In the genomic region with DNA sequence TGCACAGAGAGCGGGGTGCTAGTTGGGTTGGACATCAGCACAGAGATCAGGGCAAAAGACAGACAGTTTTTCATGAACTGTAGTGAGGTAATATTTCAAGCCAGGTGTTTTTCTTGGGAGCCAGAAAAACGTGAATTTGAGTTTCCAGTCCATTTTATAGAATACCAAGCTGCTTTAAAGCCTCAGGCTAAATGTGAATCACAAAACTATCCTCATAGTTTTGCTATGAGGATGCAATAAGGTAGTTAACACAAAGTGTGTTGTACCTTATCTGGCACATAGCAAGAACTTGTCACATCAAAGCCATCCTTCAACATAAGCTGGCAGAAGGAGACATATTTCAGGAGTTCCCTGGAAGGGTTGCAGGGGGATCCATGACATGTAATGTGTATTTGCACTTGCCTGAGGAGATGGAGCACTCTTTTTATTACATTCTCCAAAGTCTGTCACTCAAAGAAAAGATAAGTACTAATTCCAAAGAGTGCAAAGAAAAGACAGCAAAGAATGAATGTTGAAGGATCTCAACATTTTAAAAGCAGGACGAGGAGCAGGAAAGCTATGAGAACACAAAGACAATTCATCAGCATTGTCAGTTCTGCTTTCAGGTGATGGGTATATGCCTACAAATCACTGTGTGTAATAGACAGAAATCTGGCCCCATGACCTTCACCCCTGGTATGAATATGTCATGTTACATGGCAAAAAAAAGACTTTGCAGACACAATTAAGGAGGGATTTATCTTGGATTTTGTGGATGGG, we compare ENCODE assay signal across 25 cellular contexts.
DNase-seq lines count a peak whose midpoint lies in the region; ATAC-seq, FAIRE-seq and TF ChIP-seq lines count a peak whose summit lies in the region.
"Had no signal": no experiment of that assay in that cellular context is flagged by ENCODE, and none has a peak within 500 bp of the region (broad histone marks: within the 10 kb centered on the region; RNA-seq: fewer than 3 reads in every experiment).

No MANE protein-coding gene starts in this region.

- TF ChIP-seq POLR2A in breast epithelium (IDR thresholded peaks at IDR 0.05): no peak

- DNase-seq in mammary epithelial cell (peak; percentile 80), breast epithelium (ENCODE audit: low spot score in 2 of 2) (no peak), bronchial epithelial cell (ENCODE audit: low read depth) (peak; percentile 58), superior temporal gyrus (ENCODE audit: extremely low spot score) (no peak), left colon (no peak)
- DNase-seq: 8988T; ACHN; BE2C; Calu3; CD8-positive, alpha-beta memory T cell; DMS79 treated with DMSO at 0.1 percent for 48 hours; Kasumi-1; MV-4-11; NCI-H1105; NCI-H2029; NCI-H446 treated with DMSO at 0.1 percent for 48 hours; NCI-H526 treated with DMSO at 0.1 percent for 48 hours had no signal

- H3K27me3 ChIP-seq in mammary epithelial cell (ENCODE audit: insufficient read depth, low read length) (no peaks in the 10 kb centered on the region), breast epithelium (no peaks in the 10 kb centered on the region), bronchial epithelial cell (ENCODE audit: control insufficient read depth, insufficient read depth, low read length) (no peaks in the 10 kb centered on the region), neural cell (ENCODE audit: insufficient read depth, low read depth, low read length) (no peaks in the 10 kb centered on the region)
- H3K27me3 ChIP-seq: BE2C, SJSA1 had no signal

- H3K27ac ChIP-seq in mammary epithelial cell (ENCODE audit: insufficient read depth, low read depth, low read length) (peak overlapping the region; percentile 55), breast epithelium (no peak overlapping the region), neural cell (ENCODE audit: low read length) (peak overlapping the region; percentile 62)
- H3K27ac ChIP-seq: SJSA1 had no signal

- ATAC-seq in GM18870 (IDR thresholded peaks at IDR 0.05; ENCODE audit: unreplicated experiment) (no peak), left colon (no peak)
- ATAC-seq: GM23338, K562, Panc1 had no signal

- TF ChIP-seq EP300 in neural cell (conservative IDR thresholded peaks at IDR 0.05; ENCODE audit: poor library complexity, severe bottlenecking): peak; percentile 96

- WGBS in mammary epithelial cell (ENCODE audit: low coverage, missing lambda C conversion rate): 43% methylated on average over 3 of the region's 3 CpGs

- intact Hi-C loops in mammary epithelial cell (cut with micrococcal nuclease): loop anchor here (1.0 to 5.0 kb wide), 4 partner anchors 43 to 267 kb away; no protein-coding TSS in a partner anchor
- intact Hi-C loops in breast epithelium (cut with DNase I; ENCODE audit: low total_unique reads): no loop called here
- intact Hi-C loops in left colon (cut with DNase I, micrococcal nuclease): no loop called here

- TF ChIP-seq CTCF in mammary epithelial cell (conservative IDR thresholded peaks at IDR 0.05 in 1 of 2, IDR thresholded peaks at IDR 0.05 in 1 of 2; ENCODE audit: extremely low read depth in 1 of 2, insufficient read depth in 1 of 2, low read depth in 1 of 2, low read length in 2 of 2) (no peak), breast epithelium (IDR thresholded peaks at IDR 0.05) (no peak), bronchial epithelial cell (IDR thresholded peaks at IDR 0.05; ENCODE audit: insufficient read depth, low read length, severe bottlenecking) (no peak), neural cell (IDR thresholded peaks at IDR 0.05; ENCODE audit: poor library complexity, severe bottlenecking) (peak; percentile 10)

- H3K4me1 ChIP-seq in mammary epithelial cell (ENCODE audit: insufficient read depth, low read length) (peaks cover 39% of the 10 kb centered on the region), breast epithelium (no peaks in the 10 kb centered on the region)
- H3K4me1 ChIP-seq: HAP-1 had no signal

- H3K79me2 ChIP-seq in mammary epithelial cell (ENCODE audit: insufficient read depth, low read length) (no peaks in the 10 kb centered on the region), neural cell (replicated peaks; ENCODE audit: insufficient read depth, low read length) (no peaks in the 10 kb centered on the region)

- H4K20me1 ChIP-seq in mammary epithelial cell (ENCODE audit: insufficient read depth, low read length): no peaks in the 10 kb centered on the region
- no peaks in the 10 kb centered on the region for H4K20me1 ChIP-seq in neural cell (ENCODE audit: insufficient read depth)

- TF ChIP-seq RAD21 in neural cell (conservative IDR thresholded peaks at IDR 0.05): no peak

- H3K4me2 ChIP-seq in mammary epithelial cell (ENCODE audit: insufficient read depth, low read depth, low read length): peak overlapping the region; percentile 20
- H3K4me2 ChIP-seq in neural cell (ENCODE audit: low read length): peak overlapping the region; percentile 1
- H3K4me2 ChIP-seq: GM23338 had no signal

- no TSS peak for BruUV-seq in mammary epithelial cell (replicated peaks; lab: Mats Ljungman, UMichigan)

- no peaks in the 10 kb centered on the region for H3F3A ChIP-seq in neural cell (ENCODE audit: insufficient read depth, low read length, poor library complexity, severe bottlenecking)

- no peaks in the 10 kb centered on the region for H3K36me3 ChIP-seq in mammary epithelial cell (ENCODE audit: insufficient read depth, low read length)
- H3K36me3 ChIP-seq in breast epithelium: no peaks in the 10 kb centered on the region
- no peaks in the 10 kb centered on the region for H3K36me3 ChIP-seq in bronchial epithelial cell (ENCODE audit: control insufficient read depth, insufficient read depth, low read length)
- H3K36me3 ChIP-seq in neural cell (ENCODE audit: insufficient read depth, low read length): no peaks in the 10 kb centered on the region
- H3K36me3 ChIP-seq: BE2C, HAP-1, SJSA1 had no signal

- H3K9ac ChIP-seq in mammary epithelial cell (ENCODE audit: insufficient read depth, low read length): no peak overlapping the region
- H3K9ac ChIP-seq in neural cell (ENCODE audit: low read length): peak overlapping the region; percentile 8

- dilution Hi-C loops in mammary epithelial cell (cut with HindIII; ENCODE audit: low sequenced_read_pairs): no loop called here

- H2AFZ ChIP-seq in mammary epithelial cell (ENCODE audit: low read depth, low read length) (no peak overlapping the region), neural cell (ENCODE audit: low read depth, low read length) (no peak overlapping the region)
- H2AFZ ChIP-seq: GM23338 had no signal

- CTCF ChIA-PET in mammary epithelial cell (lab: Charles Lee; ENCODE audit: low non-redundant PET): no interaction called here

- H3K4me3 ChIP-seq in mammary epithelial cell (replicated peaks in 1 of 3; ENCODE audit: insufficient read depth in 1 of 3, low read depth in 2 of 3, low read length in 3 of 3): no peak overlapping the region
- no peak overlapping the region for H3K4me3 ChIP-seq in breast epithelium
- no peak overlapping the region for H3K4me3 ChIP-seq in bronchial epithelial cell (ENCODE audit: low read depth, low read length)
- H3K4me3 ChIP-seq in neural cell (ENCODE audit: low read length): peak overlapping the region; percentile 8
- H3K4me3 ChIP-seq: GM23338, HAP-1, K562, SJSA1 had no signal

- FAIRE-seq in bronchial epithelial cell (lab: Jason Lieb, UNC): no peak
- FAIRE-seq: HTR-8/SVneo, K562 had no signal

- H3K9me3 ChIP-seq in mammary epithelial cell (replicated peaks; ENCODE audit: insufficient read depth, low read length) (no peaks in the 10 kb centered on the region), breast epithelium (no peaks in the 10 kb centered on the region), neural cell (ENCODE audit: low read length) (no peaks in the 10 kb centered on the region)
- H3K9me3 ChIP-seq: BE2C, SJSA1 had no signal

- H3K9me2 ChIP-seq in neural cell (ENCODE audit: insufficient read depth, low read length): no peaks in the 10 kb centered on the region

- in situ Hi-C loops in mammary epithelial cell (cut with MboI; ENCODE audit: low sequenced_read_pairs in 2 of 2): no loop called here

TF ChIP-seq in neural cell, 6 proteins besides CTCF, POLR2A, EP300 and RAD21:
- no peak for TF ChIP-seq EZH2 (IDR thresholded peaks at IDR 0.05; ENCODE audit: borderline replicate concordance, insufficient read depth, low read length, poor library complexity, severe bottlenecking)
- TF ChIP-seq POLR2AphosphoS5 (IDR thresholded peaks at IDR 0.05): peak; percentile 89
- TF ChIP-seq TAF1 (IDR thresholded peaks at IDR 0.05; ENCODE audit: low read depth): no peak
- TF ChIP-seq, protein P1, sequence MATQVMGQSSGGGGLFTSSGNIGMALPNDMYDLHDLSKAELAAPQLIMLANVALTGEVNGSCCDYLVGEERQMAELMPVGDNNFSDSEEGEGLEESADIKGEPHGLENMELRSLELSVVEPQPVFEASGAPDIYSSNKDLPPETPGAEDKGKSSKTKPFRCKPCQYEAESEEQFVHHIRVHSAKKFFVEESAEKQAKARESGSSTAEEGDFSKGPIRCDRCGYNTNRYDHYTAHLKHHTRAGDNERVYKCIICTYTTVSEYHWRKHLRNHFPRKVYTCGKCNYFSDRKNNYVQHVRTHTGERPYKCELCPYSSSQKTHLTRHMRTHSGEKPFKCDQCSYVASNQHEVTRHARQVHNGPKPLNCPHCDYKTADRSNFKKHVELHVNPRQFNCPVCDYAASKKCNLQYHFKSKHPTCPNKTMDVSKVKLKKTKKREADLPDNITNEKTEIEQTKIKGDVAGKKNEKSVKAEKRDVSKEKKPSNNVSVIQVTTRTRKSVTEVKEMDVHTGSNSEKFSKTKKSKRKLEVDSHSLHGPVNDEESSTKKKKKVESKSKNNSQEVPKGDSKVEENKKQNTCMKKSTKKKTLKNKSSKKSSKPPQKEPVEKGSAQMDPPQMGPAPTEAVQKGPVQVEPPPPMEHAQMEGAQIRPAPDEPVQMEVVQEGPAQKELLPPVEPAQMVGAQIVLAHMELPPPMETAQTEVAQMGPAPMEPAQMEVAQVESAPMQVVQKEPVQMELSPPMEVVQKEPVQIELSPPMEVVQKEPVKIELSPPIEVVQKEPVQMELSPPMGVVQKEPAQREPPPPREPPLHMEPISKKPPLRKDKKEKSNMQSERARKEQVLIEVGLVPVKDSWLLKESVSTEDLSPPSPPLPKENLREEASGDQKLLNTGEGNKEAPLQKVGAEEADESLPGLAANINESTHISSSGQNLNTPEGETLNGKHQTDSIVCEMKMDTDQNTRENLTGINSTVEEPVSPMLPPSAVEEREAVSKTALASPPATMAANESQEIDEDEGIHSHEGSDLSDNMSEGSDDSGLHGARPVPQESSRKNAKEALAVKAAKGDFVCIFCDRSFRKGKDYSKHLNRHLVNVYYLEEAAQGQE (IDR thresholded peaks at IDR 0.05; ENCODE audit: borderline replicate concordance): peak; percentile 98
- TF ChIP-seq MXI1 (conservative IDR thresholded peaks at IDR 0.05; ENCODE audit: poor library complexity, severe bottlenecking): no peak
- TF ChIP-seq SMC3 (conservative IDR thresholded peaks at IDR 0.05; ENCODE audit: poor library complexity): no peak

Comparison
In these comparisons a context has a peak if more than half of its experiments do, and no peak if none do; other contexts are left out.
1. DNase-seq: peak in mammary epithelial cell (single experiment) and bronchial epithelial cell (single experiment); none in breast epithelium (0 of 2), superior temporal gyrus (single experiment) and left colon (0 of 2).
2. H3K27ac ChIP-seq: peak in mammary epithelial cell (single experiment) and neural cell (single experiment); none in breast epithelium (0 of 2).